ENCODE assay signal across 9 cellular contexts in the genomic region with DNA sequence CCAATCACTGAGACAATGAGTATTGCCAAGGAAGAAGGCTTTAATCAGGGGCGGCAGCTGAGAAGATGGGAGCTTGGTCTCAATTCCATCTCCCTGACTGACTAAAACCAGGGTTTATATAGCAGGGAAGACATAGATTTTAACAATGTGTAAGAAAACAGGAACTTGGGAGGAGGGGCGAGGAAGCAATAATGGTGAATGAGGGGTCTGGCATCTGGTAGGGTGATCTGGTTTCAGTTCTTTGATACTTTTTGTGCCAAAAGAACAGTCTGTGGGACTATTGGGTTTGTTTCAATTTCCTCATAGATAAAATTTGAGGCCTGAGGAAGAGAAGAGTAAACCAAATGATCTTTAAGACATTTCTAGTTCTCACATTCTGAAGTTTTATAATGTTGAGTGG. TPM values are rescaled to one million over a fixed set of nuclear protein-coding genes. Genes with fewer than 3 reads are reported as not detected.
DNase-seq lines count a peak whose midpoint lies in the region; ATAC-seq and TF ChIP-seq lines count a peak whose summit lies in the region.
"Had no signal": no experiment of that assay in that cellular context is flagged by ENCODE, and none has a peak within 500 bp of the region (broad histone marks: within the 10 kb centered on the region; RNA-seq: fewer than 3 reads in every experiment).

No MANE protein-coding gene starts in this region.

- peaks cover 9% of the 10 kb centered on the region for H3K4me1 ChIP-seq in CD8-positive, alpha-beta T cell (ENCODE audit: insufficient read depth, low read length)
- H3K4me1 ChIP-seq in esophagus muscularis mucosa: no peaks in the 10 kb centered on the region
- H3K4me1 ChIP-seq: Peyer's patch had no signal

- H3K4me1 Mint-ChIP-seq in CD8-positive, alpha-beta T cell (ENCODE audit: low read depth): peaks cover 51% of the 10 kb centered on the region
- peaks cover 18 to 31% of the 10 kb centered on the region in 2 donors for H3K4me1 Mint-ChIP-seq in effector memory CD8-positive, alpha-beta T cell (ENCODE audit: low read depth in 2 of 2)

- no peak overlapping the region for H3K4me3 ChIP-seq in CD8-positive, alpha-beta T cell (ENCODE audit: low read depth, low read length)
- H3K4me3 ChIP-seq in esophagus muscularis mucosa: no peak overlapping the region
- H3K4me3 ChIP-seq: Peyer's patch had no signal

- no peak overlapping the region for H3K4me3 Mint-ChIP-seq in CD8-positive, alpha-beta T cell
- peak overlapping the region in 1 of 2 donors; percentile 6 for H3K4me3 Mint-ChIP-seq in effector memory CD8-positive, alpha-beta T cell

- peaks cover 2% of the 10 kb centered on the region for H3K9me3 Mint-ChIP-seq in CD8-positive, alpha-beta T cell
- H3K9me3 Mint-ChIP-seq in effector memory CD8-positive, alpha-beta T cell: no peaks in the 10 kb centered on the region

- no peak for ATAC-seq in CD8-positive, alpha-beta T cell
- ATAC-seq in GM21390 (IDR thresholded peaks at IDR 0.05; ENCODE audit: unreplicated experiment): peak; percentile 27
- ATAC-seq in effector memory CD8-positive, alpha-beta T cell (replicated peaks): no peak
- no peak for ATAC-seq in esophagus mucosa
- no peak for ATAC-seq in Right ventricle myocardium inferior

- no peak overlapping the region for H3K27ac ChIP-seq in CD8-positive, alpha-beta T cell (ENCODE audit: low read depth, low read length)
- H3K27ac ChIP-seq in esophagus muscularis mucosa (replicated peaks in 1 of 4): no peak overlapping the region

- no peaks in the 10 kb centered on the region for H3K27me3 Mint-ChIP-seq in CD8-positive, alpha-beta T cell (ENCODE audit: low read depth)
- H3K27me3 Mint-ChIP-seq in effector memory CD8-positive, alpha-beta T cell: no peaks in the 10 kb centered on the region

- no peak for DNase-seq in CD8-positive, alpha-beta T cell
- DNase-seq in NCI-H446 (lab: John Stamatoyannopoulos, UW): peak; percentile 14 to 43
- DNase-seq in effector memory CD8-positive, alpha-beta T cell: no peak
- no peak for DNase-seq in NCI-H2196 treated with DMSO at 0.1 percent for 48 hours (lab: John Stamatoyannopoulos, UW; ENCODE audit: unreplicated experiment)
- DNase-seq in esophagus muscularis mucosa (ENCODE audit: extremely low spot score): no peak
- DNase-seq in Right ventricle myocardium inferior (ENCODE audit: missing footprints): no peak

- no peak for TF ChIP-seq POLR2A in esophagus muscularis mucosa (IDR thresholded peaks at IDR 0.05; ENCODE audit: low read depth)

- CTCF ChIA-PET in CD8-positive, alpha-beta T cell (lab: Charles Lee): no interaction called here

- POLR2A ChIA-PET in CD8-positive, alpha-beta T cell (lab: Charles Lee): interaction anchor here (0.7 kb wide), 1 partner anchor 241 kb away, joined by 3 read pairs; no protein-coding TSS in a partner anchor

- TF ChIP-seq EP300 in esophagus muscularis mucosa (IDR thresholded peaks at IDR 0.05): no peak

- H3K9me3 ChIP-seq in CD8-positive, alpha-beta T cell (ENCODE audit: low read length): no peaks in the 10 kb centered on the region
- no peaks in the 10 kb centered on the region for H3K9me3 ChIP-seq in esophagus muscularis mucosa
- H3K9me3 ChIP-seq: Peyer's patch had no signal

- TF ChIP-seq CTCF in CD8-positive, alpha-beta T cell (IDR thresholded peaks at IDR 0.05): no peak
- no peak for TF ChIP-seq CTCF in esophagus muscularis mucosa (IDR thresholded peaks at IDR 0.05)

- H3K36me3 Mint-ChIP-seq in CD8-positive, alpha-beta T cell: peaks cover 59% of the 10 kb centered on the region
- peaks cover 8% of the 10 kb centered on the region for H3K36me3 Mint-ChIP-seq in effector memory CD8-positive, alpha-beta T cell (ENCODE audit: insufficient read depth)

- peaks cover 8% of the 10 kb centered on the region for H3K36me3 ChIP-seq in CD8-positive, alpha-beta T cell (ENCODE audit: insufficient read depth, low read length)
- H3K36me3 ChIP-seq in esophagus muscularis mucosa: peaks cover 0 to 8% (median 2%) of the 10 kb centered on the region in 4 donors
- H3K36me3 ChIP-seq: Peyer's patch had no signal

- H3K27ac Mint-ChIP-seq in CD8-positive, alpha-beta T cell: peak overlapping the region; percentile 43
- H3K27ac Mint-ChIP-seq in effector memory CD8-positive, alpha-beta T cell: peak overlapping the region; percentile 15 to 47

- intact Hi-C loops in CD8-positive, alpha-beta T cell (cut with DNase I, micrococcal nuclease): no loop called here
- intact Hi-C loops in esophagus muscularis mucosa (cut with DNase I) (no loop called here), Right ventricle myocardium inferior (cut with DNase I) (no loop called here)

- 65% methylated on average over 2 of the region's 2 CpGs for whole genome bisulfite sequencing in esophagus muscularis mucosa

- H3K27me3 ChIP-seq in CD8-positive, alpha-beta T cell (ENCODE audit: insufficient read depth, low read length): no peaks in the 10 kb centered on the region
- H3K27me3 ChIP-seq in esophagus muscularis mucosa: no peaks in the 10 kb centered on the region
- H3K27me3 ChIP-seq: Peyer's patch had no signal

RNA-seq across cellular contexts. Expression of a gene that starts 49.2 kb away (rescaled TPM):
- total RNA-seq in CD8-positive, alpha-beta T cell: 10 to 100 TPM; 38.3 to 38.5 TPM
- total RNA-seq in esophagus mucosa: 10.1 TPM
- total RNA-seq in esophagus muscularis mucosa: 10 to 100 TPM; 12.8 to 22.2 (median 20.1) TPM
- 15.7 TPM for total RNA-seq in Right ventricle myocardium inferior

Comparison
In these comparisons a context has a peak if more than half of its experiments do, and no peak if none do; other contexts are left out.
1. DNase-seq: peak in NCI-H446 (2 of 2); none in CD8-positive, alpha-beta T cell (0 of 7), effector memory CD8-positive, alpha-beta T cell (0 of 3), NCI-H2196 treated with DMSO at 0.1 percent for 48 hours (single experiment), esophagus muscularis mucosa (single experiment) and Right ventricle myocardium inferior (single experiment).